14 cellular contexts compared by ENCODE assay signal in the genomic region with DNA sequence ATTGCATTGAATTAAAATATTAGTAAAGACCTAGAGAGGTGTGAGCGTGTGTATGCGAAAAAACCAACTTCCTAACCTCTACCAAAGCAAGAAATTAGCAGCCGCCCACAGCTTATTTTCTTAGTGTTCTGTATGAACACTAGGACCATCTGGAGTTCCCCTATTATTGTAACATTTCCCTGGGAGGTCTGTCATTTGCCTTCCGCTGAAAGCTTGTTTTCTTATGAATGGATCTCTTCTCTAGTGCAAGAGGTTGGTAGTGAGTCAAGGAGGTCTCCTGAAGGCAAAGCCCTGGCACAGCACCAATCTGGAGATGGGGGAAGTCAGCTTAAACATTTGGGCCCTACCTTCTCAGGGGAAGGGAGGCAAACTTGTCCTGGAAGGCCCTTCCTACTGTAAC. TPM values are rescaled to one million over a fixed set of nuclear protein-coding genes. Genes with fewer than 3 reads are reported as not detected.
DNase-seq lines count a peak whose midpoint lies in the region; ATAC-seq, FAIRE-seq and TF ChIP-seq lines count a peak whose summit lies in the region.
"Had no signal": no experiment of that assay in that cellular context is flagged by ENCODE, and none has a peak within 500 bp of the region (broad histone marks: within the 10 kb centered on the region; RNA-seq: fewer than 3 reads in every experiment).

No MANE protein-coding gene starts in this region.

- H3K9ac ChIP-seq in OCI-LY1 (ENCODE audit: low read length) = no peak overlapping the region
- H3K9ac ChIP-seq in astrocyte (ENCODE audit: low read length) = no peak overlapping the region

- H4K20me1 ChIP-seq in OCI-LY1 (ENCODE audit: insufficient read depth, low read length) (no peaks in the 10 kb centered on the region), astrocyte (ENCODE audit: insufficient read depth, low read length) (no peaks in the 10 kb centered on the region)

- no peaks in the 10 kb centered on the region for H3K9me3 ChIP-seq in CD4-positive, CD25-positive, alpha-beta regulatory T cell (ENCODE audit: control insufficient read depth in 2 of 2, low read length in 2 of 2)
- H3K9me3 ChIP-seq in OCI-LY1 (ENCODE audit: low read length) = no peaks in the 10 kb centered on the region
- H3K9me3 ChIP-seq in astrocyte (ENCODE audit: insufficient read depth, low read depth, low read length) = no peaks in the 10 kb centered on the region

- peaks cover 40% of the 10 kb centered on the region for H3K36me3 ChIP-seq in CD4-positive, CD25-positive, alpha-beta regulatory T cell (ENCODE audit: control insufficient read depth, insufficient read depth, low read length)
- peaks cover 38% of the 10 kb centered on the region for H3K36me3 ChIP-seq in OCI-LY1 (ENCODE audit: insufficient read depth, low read length)
- no peaks in the 10 kb centered on the region for H3K36me3 ChIP-seq in astrocyte (ENCODE audit: insufficient read depth, low read length)

- H3K4me1 Mint-ChIP-seq in CD4-positive, CD25-positive, alpha-beta regulatory T cell = peaks cover 31 to 74% (median 60%) of the 10 kb centered on the region in 4 donors
- peaks cover 10% of the 10 kb centered on the region for H3K4me1 Mint-ChIP-seq in astrocyte (ENCODE audit: low read depth, unreplicated experiment)

- DNase-seq in NCI-H345 treated with DMSO at 0.1 percent for 48 hours (lab: John Stamatoyannopoulos, UW; ENCODE audit: unreplicated experiment) = peak; percentile 26
- DNase-seq in NCI-H345 (lab: John Stamatoyannopoulos, UW) = no peak
- no peak for DNase-seq in CD4-positive, CD25-positive, alpha-beta regulatory T cell
- DNase-seq in astrocyte (ENCODE audit: low read depth) = peak; percentile 12
- DNase-seq in 8988T = no peak
- DNase-seq in globus pallidus (ENCODE audit: low spot score) = no peak
- DNase-seq: GDM1, NCI-H1436 treated with DMSO at 0.1 percent for 48 hours, NCI-H524 treated with DMSO at 0.1 percent for 48 hours had no signal

- H3K4me3 ChIP-seq in CD4-positive, CD25-positive, alpha-beta regulatory T cell (ENCODE audit: low read depth, low read length) = no peak overlapping the region
- no peak overlapping the region for H3K4me3 ChIP-seq in OCI-LY1 (ENCODE audit: low read depth, low read length, poor library complexity, severe bottlenecking)
- no peak overlapping the region for H3K4me3 ChIP-seq in astrocyte (ENCODE audit: insufficient read depth, low read depth, low read length)

- H3K4me2 ChIP-seq in OCI-LY1 (ENCODE audit: low read length) (peak overlapping the region; percentile 34; the same call in 1 of the 2 replicates), astrocyte (ENCODE audit: low read length) (no peak overlapping the region)

- H2AFZ ChIP-seq in OCI-LY1 (ENCODE audit: low read length) = no peak overlapping the region
- H2AFZ ChIP-seq in astrocyte (ENCODE audit: low read depth, low read length) = no peak overlapping the region

- H3K27me3 ChIP-seq in CD4-positive, CD25-positive, alpha-beta regulatory T cell (ENCODE audit: control insufficient read depth, insufficient read depth, low read length) = no peaks in the 10 kb centered on the region
- H3K27me3 ChIP-seq in OCI-LY1 (ENCODE audit: insufficient read depth, low read length) (no peaks in the 10 kb centered on the region), astrocyte (ENCODE audit: insufficient read depth, low read length) (peaks cover 4% of the 10 kb centered on the region)

- peak overlapping the region in 2 of 3 donors; percentile 24 to 80 for H3K27ac Mint-ChIP-seq in CD4-positive, CD25-positive, alpha-beta regulatory T cell
- no peak overlapping the region for H3K27ac Mint-ChIP-seq in astrocyte (ENCODE audit: unreplicated experiment)

- H3K9me2 ChIP-seq in OCI-LY1 (ENCODE audit: low read depth, low read length) = no peaks in the 10 kb centered on the region

- H3K27me3 Mint-ChIP-seq in CD4-positive, CD25-positive, alpha-beta regulatory T cell = no peaks in the 10 kb centered on the region
- H3K27me3 Mint-ChIP-seq in astrocyte (ENCODE audit: low read depth, unreplicated experiment) = peaks cover 36% of the 10 kb centered on the region

- H3K27ac ChIP-seq in CD4-positive, CD25-positive, alpha-beta regulatory T cell (ENCODE audit: insufficient read depth, low read length, poor library complexity, severe bottlenecking) = no peak overlapping the region
- H3K27ac ChIP-seq in OCI-LY1 (ENCODE audit: low read depth, low read length, poor library complexity, severe bottlenecking) = peak overlapping the region; percentile 45
- no peak overlapping the region for H3K27ac ChIP-seq in astrocyte (ENCODE audit: low read depth, low read length)

- FAIRE-seq in astrocyte (lab: Jason Lieb, UNC) = no peak
- FAIRE-seq: A204.1, RCC 7860 had no signal

- H3K9me3 Mint-ChIP-seq in CD4-positive, CD25-positive, alpha-beta regulatory T cell = peaks cover 0 to 1% (median 0%) of the 10 kb centered on the region in 7 donors
- H3K9me3 Mint-ChIP-seq in astrocyte (ENCODE audit: unreplicated experiment) = no peaks in the 10 kb centered on the region

- H3K79me2 ChIP-seq in OCI-LY1 (ENCODE audit: insufficient read depth, low read length) = peaks cover 9% of the 10 kb centered on the region; the same call in 1 of the 2 replicates
- H3K79me2 ChIP-seq in astrocyte (ENCODE audit: insufficient read depth, low read length) = no peaks in the 10 kb centered on the region

- H3K4me1 ChIP-seq in CD4-positive, CD25-positive, alpha-beta regulatory T cell (ENCODE audit: control insufficient read depth, insufficient read depth, low read length, poor library complexity, severe bottlenecking) = peaks cover 35% of the 10 kb centered on the region
- H3K4me1 ChIP-seq in OCI-LY1 (ENCODE audit: insufficient read depth, low read length, severe bottlenecking) = peaks cover 42% of the 10 kb centered on the region
- H3K4me1 ChIP-seq in astrocyte (ENCODE audit: insufficient read depth, low read length) = no peaks in the 10 kb centered on the region

- H3F3A ChIP-seq in OCI-LY1 (ENCODE audit: insufficient read depth, low read length) = no peaks in the 10 kb centered on the region

- ATAC-seq in CD4-positive, CD25-positive, alpha-beta regulatory T cell (ENCODE audit: low read depth in 2 of 2) = no peak
- ATAC-seq in HG03469 (IDR thresholded peaks at IDR 0.05; ENCODE audit: unreplicated experiment) = no peak

- H3K36me3 Mint-ChIP-seq in CD4-positive, CD25-positive, alpha-beta regulatory T cell = peaks cover 60% of the 10 kb centered on the region
- H3K36me3 Mint-ChIP-seq in astrocyte (ENCODE audit: low read depth, unreplicated experiment) = no peaks in the 10 kb centered on the region

- peak overlapping the region in 2 of 4 donors; percentile 16 to 51 for H3K4me3 Mint-ChIP-seq in CD4-positive, CD25-positive, alpha-beta regulatory T cell
- no peak overlapping the region for H3K4me3 Mint-ChIP-seq in astrocyte (ENCODE audit: unreplicated experiment)

- no peak for TF ChIP-seq CTCF in OCI-LY1 (IDR thresholded peaks at IDR 0.05; ENCODE audit: low read length)
- no peak for TF ChIP-seq CTCF in astrocyte (IDR thresholded peaks at IDR 0.05; ENCODE audit: insufficient read depth, low read depth, low read length)

RNA-seq across cellular contexts. Expression of a gene that starts 10.8 kb away (rescaled TPM):
- 47.3 TPM for total RNA-seq in CD4-positive, CD25-positive, alpha-beta regulatory T cell
- 10 to 100 TPM; 31.4 to 78.1 (median 50.7) TPM for polyA plus RNA-seq in CD4-positive, CD25-positive, alpha-beta regulatory T cell
- total RNA-seq in astrocyte = not detected in 2 replicates
- total RNA-seq: HT-29 had no signal

Comparison
In these comparisons a context has a peak if more than half of its experiments do, and no peak if none do; other contexts are left out.
1. DNase-seq: peak in NCI-H345 treated with DMSO at 0.1 percent for 48 hours (single experiment) and astrocyte (single experiment); none in NCI-H345 (single experiment), CD4-positive, CD25-positive, alpha-beta regulatory T cell (0 of 3), 8988T (single experiment) and globus pallidus (single experiment).
2. RNA of a gene that starts 10.8 kb away (total RNA-seq): 47.3 TPM in CD4-positive, CD25-positive, alpha-beta regulatory T cell (single experiment); not detected in astrocyte; every median in the first group is over 10 times any median in the second.